ENCODE assay signal across 4 cellular contexts in genomic region chr20:1710484-1710883, GRCh38. TPM values are rescaled to one million over a fixed set of nuclear protein-coding genes. Genes with fewer than 3 reads are reported as not detected.
"Had no signal": no experiment of that assay in that cellular context is flagged by ENCODE, and none has a peak within 500 bp of the region (broad histone marks: within the 10 kb centered on the region; RNA-seq: fewer than 3 reads in every experiment).

No MANE protein-coding gene starts in this region.

- DNase-seq: GDM1, GF-D8 had no signal

- ATAC-seq: GM12878 had no signal

- H3K4me3 ChIP-seq: GM12878 had no signal

RNA-seq across cellular contexts. Expression of gene SIRPG, which starts 52.9 kb away (rescaled TPM):
- total RNA-seq: G401 had no signal
